In genomic region chr20:48326868-48327267, GRCh38 we compare ENCODE assay signal across 21 cellular contexts.
DNase-seq lines count a peak whose midpoint lies in the region; ATAC-seq and TF ChIP-seq lines count a peak whose summit lies in the region.
"Had no signal": no experiment of that assay in that cellular context is flagged by ENCODE, and none has a peak within 500 bp of the region (broad histone marks: within the 10 kb centered on the region; RNA-seq: fewer than 3 reads in every experiment).

No MANE protein-coding gene starts in this region.

- no peak for TF ChIP-seq CTCF in GM23338 (conservative IDR thresholded peaks at IDR 0.05; ENCODE audit: low read depth in 2 of 2)
- TF ChIP-seq CTCF in ovary (IDR thresholded peaks at IDR 0.05) = no peak

- peaks cover 16% of the 10 kb centered on the region for H3K27me3 Mint-ChIP-seq in GM23338 (ENCODE audit: insufficient read depth, low read depth, poor library complexity)

- no peaks in the 10 kb centered on the region for H3K36me3 Mint-ChIP-seq in GM23338 (ENCODE audit: low read depth)
- H3K36me3 Mint-ChIP-seq: CD8-positive, alpha-beta memory T cell had no signal

- TF ChIP-seq POLR2A in ovary (IDR thresholded peaks at IDR 0.05) = no peak

- H3K4me1 ChIP-seq in GM23338 (ENCODE audit: insufficient read depth) = no peaks in the 10 kb centered on the region
- peaks cover 13% of the 10 kb centered on the region for H3K4me1 ChIP-seq in ovary (ENCODE audit: insufficient read depth)

- H3K36me3 ChIP-seq in GM23338 (ENCODE audit: insufficient read depth) (no peaks in the 10 kb centered on the region), ovary (no peaks in the 10 kb centered on the region)
- H3K36me3 ChIP-seq: BLaER1, HAP-1, SJSA1 had no signal

- H3K9me3 ChIP-seq in ovary = no peaks in the 10 kb centered on the region
- H3K9me3 ChIP-seq: BLaER1, HAP-1, SJSA1 had no signal

- intact Hi-C loops in left cardiac atrium (cut with DNase I) (no loop called here), ovary (cut with DNase I) (no loop called here)

- peak overlapping the region; percentile 14; the same call in 1 of the 2 replicates for H2AFZ ChIP-seq in GM23338

- DNase-seq in GM23338 (ENCODE audit: low spot score) (no peak), SK-N-DZ (ENCODE audit: low spot score) (peak; percentile 52), left cardiac atrium (no peak), ovary (peak in 4 of 5 donors; percentile 37 to 59 (median 48))
- DNase-seq: CD8-positive, alpha-beta memory T cell; GDM1; MV-4-11; NCI-H1417; NCI-H187 treated with DMSO at 0.1 percent for 48 hours; NCI-H345; NCI-H526 treated with DMSO at 0.1 percent for 48 hours; NK-92 treated with Interleukin-12 subunit alpha and Interleukin-12 subunit beta, amount 100 ng/mL, for 24 hours; RPMI8226 had no signal

- no peak overlapping the region for H3K27ac Mint-ChIP-seq in GM23338
- H3K27ac Mint-ChIP-seq: CD8-positive, alpha-beta memory T cell had no signal

- H3K4me1 Mint-ChIP-seq in GM23338 = peaks cover 6% of the 10 kb centered on the region
- H3K4me1 Mint-ChIP-seq: CD8-positive, alpha-beta memory T cell had no signal

- H3K79me2 ChIP-seq in GM23338 (replicated peaks; ENCODE audit: insufficient read depth) = no peaks in the 10 kb centered on the region

- H3K4me2 ChIP-seq in GM23338 = no peak overlapping the region
- H3K4me2 ChIP-seq: BLaER1 had no signal

- H3F3A ChIP-seq in GM23338 (replicated peaks; ENCODE audit: low read depth) = no peaks in the 10 kb centered on the region

- H3K9me2 ChIP-seq in GM23338 (ENCODE audit: insufficient read depth) = no peaks in the 10 kb centered on the region

- no peak overlapping the region for H3K27ac ChIP-seq in GM23338 (ENCODE audit: low read depth)
- peak overlapping the region in 1 of 2 donors; percentile 44 for H3K27ac ChIP-seq in ovary
- H3K27ac ChIP-seq: BLaER1, SJSA1 had no signal

- H3K9me3 Mint-ChIP-seq in GM23338 = no peaks in the 10 kb centered on the region; the same call in 2 of the 3 replicates
- H3K9me3 Mint-ChIP-seq: CD8-positive, alpha-beta memory T cell had no signal

- TF ChIP-seq EP300 in ovary (IDR thresholded peaks at IDR 0.05) = no peak

- no peaks in the 10 kb centered on the region for H3K27me3 ChIP-seq in GM23338 (ENCODE audit: insufficient read depth)
- H3K27me3 ChIP-seq in ovary = no peaks in the 10 kb centered on the region
- H3K27me3 ChIP-seq: BLaER1 had no signal

- H3K4me3 Mint-ChIP-seq in GM23338 = no peak overlapping the region
- H3K4me3 Mint-ChIP-seq: CD8-positive, alpha-beta memory T cell had no signal

- H4K20me1 ChIP-seq in GM23338 (replicated peaks; ENCODE audit: insufficient read depth) = no peaks in the 10 kb centered on the region
- H4K20me1 ChIP-seq: BLaER1 had no signal

- WGBS in ovary, 3 donors = 9 to 18% (median 9%) methylated on average over 9 to 11 of the region's 11 CpGs

- no peak for ATAC-seq in GM23338
- peak; percentile 47 to 78 for ATAC-seq in left cardiac atrium
- ATAC-seq in GM18907 (IDR thresholded peaks at IDR 0.05; ENCODE audit: unreplicated experiment) = no peak
- no peak for ATAC-seq in GM19452 (IDR thresholded peaks at IDR 0.05; ENCODE audit: unreplicated experiment)
- ATAC-seq in GM18861 (IDR thresholded peaks at IDR 0.05; ENCODE audit: unreplicated experiment) = no peak
- no peak for ATAC-seq in HG02973 (IDR thresholded peaks at IDR 0.05; ENCODE audit: unreplicated experiment)
- ATAC-seq: GM12878 had no signal

- H3K4me3 ChIP-seq in GM23338 = no peak overlapping the region
- H3K4me3 ChIP-seq in ovary = no peak overlapping the region
- H3K4me3 ChIP-seq: BLaER1, GM12878, HAP-1, SJSA1 had no signal

TF ChIP-seq in GM23338, 12 proteins besides CTCF, POLR2A, EP300 and RAD21:
- TF ChIP-seq ETS1 (IDR thresholded peaks at IDR 0.05) (no peak), ZNF114 (CRISPR knock-in tag; IDR thresholded peaks at IDR 0.05) (no peak), CREB1 (CRISPR knock-in tag; IDR thresholded peaks at IDR 0.05; ENCODE audit: low read depth) (no peak)
TF ChIP-seq in GM23338: peak in this region for 0.

Comparison
In these comparisons a context has a peak if more than half of its experiments do, and no peak if none do; other contexts are left out.
1. ATAC-seq: peak in left cardiac atrium (2 of 2); none in GM23338 (single experiment), GM18907 (single experiment), GM19452 (single experiment), GM18861 (single experiment) and HG02973 (single experiment).
2. DNase-seq: peak in SK-N-DZ (single experiment) and ovary (4 of 5); none in GM23338 (single experiment) and left cardiac atrium (single experiment).